Comparison of ENCODE assay signal across 9 cellular contexts in the genomic region with DNA sequence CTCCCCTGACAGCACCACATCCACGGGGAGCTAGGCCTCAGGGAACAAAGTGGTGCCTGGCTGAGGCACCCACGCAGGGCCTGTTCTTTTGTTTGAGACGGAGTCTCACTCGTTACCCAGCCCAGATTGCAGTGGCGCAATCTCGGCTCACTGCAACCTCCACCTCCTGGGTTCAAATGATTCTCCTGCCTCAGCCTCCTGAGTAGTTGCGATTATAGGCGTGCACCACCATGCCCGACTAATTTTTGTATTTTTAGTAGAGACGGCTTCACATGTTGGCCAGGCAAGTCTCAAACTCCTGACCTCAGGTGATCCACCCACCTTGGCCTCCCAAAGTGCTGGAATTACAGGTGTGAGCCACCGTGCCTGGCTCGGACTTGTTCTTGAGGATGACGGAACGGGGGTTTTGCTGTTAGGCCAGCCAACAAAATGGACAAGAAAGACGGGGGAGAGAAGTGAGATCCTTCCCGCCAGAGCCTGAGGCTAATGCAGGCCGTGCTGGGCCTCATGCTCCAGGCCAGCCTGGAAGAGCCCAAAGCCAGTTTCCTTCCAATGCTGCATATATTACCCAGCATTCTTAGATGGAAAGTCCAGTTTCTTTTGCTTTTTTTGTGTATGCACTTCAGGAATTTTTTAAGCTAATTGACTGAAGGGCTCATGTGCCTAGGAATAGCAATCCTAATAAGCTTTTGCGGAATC. TPM values are rescaled to one million over a fixed set of nuclear protein-coding genes. Genes with fewer than 3 reads are reported as not detected.
A peak's percentile ranks its signal among the peaks of the same experiment; 100 is the strongest.
DNase-seq lines count a peak whose midpoint lies in the region; ATAC-seq, FAIRE-seq and TF ChIP-seq lines count a peak whose summit lies in the region.
"Had no signal": no experiment of that assay in that cellular context is flagged by ENCODE, and none has a peak within 500 bp of the region (broad histone marks: within the 10 kb centered on the region; RNA-seq: fewer than 3 reads in every experiment).

No MANE protein-coding gene starts in this region.

- H3K23ac ChIP-seq in neuronal stem cell (ENCODE audit: low read depth, low read length, poor library complexity): no peak overlapping the region

- peak overlapping the region; percentile 88 for H2AFZ ChIP-seq in neuronal stem cell (ENCODE audit: low read length)

- H3K27ac Mint-ChIP-seq in CD8-positive, alpha-beta T cell: peak overlapping the region; percentile 77
- peak overlapping the region in 2 of 3 donors; percentile 67 to 74 for H3K27ac Mint-ChIP-seq in IgD-negative memory B cell
- peak overlapping the region; percentile 98 for H3K27ac Mint-ChIP-seq in dendritic cell treated with granulocyte-macrophage colony-stimulating factor and Interleukin-4, amounts not matched to agents 40 ng/mL and 50 ng/mL, for 4 days

- H2BK12ac ChIP-seq in neuronal stem cell (ENCODE audit: low read length): peak overlapping the region; percentile 95

- H3K27me3 ChIP-seq in CD8-positive, alpha-beta T cell (ENCODE audit: insufficient read depth, low read length): no peaks in the 10 kb centered on the region
- H3K27me3 ChIP-seq in neuronal stem cell (ENCODE audit: control insufficient read depth in 3 of 3, insufficient read depth in 3 of 3, low read depth in 1 of 3, low read length in 3 of 3): no peaks in the 10 kb centered on the region

- DNase-seq in CD8-positive, alpha-beta T cell: no peak
- DNase-seq in neuronal stem cell (ENCODE audit: low spot score) (no peak), DMS153 treated with DMSO at 0.1 percent for 48 hours (lab: John Stamatoyannopoulos, UW; ENCODE audit: unreplicated experiment) (no peak), D721Med (ENCODE audit: insufficient read length, low spot score) (no peak), NCI-H1417 (lab: John Stamatoyannopoulos, UW) (no peak)

- H3K36me3 ChIP-seq in CD8-positive, alpha-beta T cell (ENCODE audit: insufficient read depth, low read length): no peaks in the 10 kb centered on the region
- H3K36me3 ChIP-seq in neuronal stem cell (replicated peaks in 1 of 2; ENCODE audit: control insufficient read depth in 2 of 2, insufficient read depth in 2 of 2, low read length in 2 of 2): no peaks in the 10 kb centered on the region

- no peak overlapping the region for H2BK120ac ChIP-seq in neuronal stem cell (ENCODE audit: low read depth, low read length)

- peak overlapping the region; percentile 82 for H3K18ac ChIP-seq in neuronal stem cell (ENCODE audit: low read length)

- no peak overlapping the region for H3K4me2 ChIP-seq in neuronal stem cell (ENCODE audit: insufficient read depth, low read length, poor library complexity, severe bottlenecking)

- no peaks in the 10 kb centered on the region for H3K79me1 ChIP-seq in neuronal stem cell (ENCODE audit: low read depth, low read length)

- peak overlapping the region; percentile 83 for H4K8ac ChIP-seq in neuronal stem cell (ENCODE audit: low read depth, low read length)

- no peak for ATAC-seq in CD8-positive, alpha-beta T cell
- no peak for ATAC-seq in HG03521 (IDR thresholded peaks at IDR 0.05; ENCODE audit: unreplicated experiment)

- no peaks in the 10 kb centered on the region for H3K27me3 Mint-ChIP-seq in CD8-positive, alpha-beta T cell (ENCODE audit: low read depth)
- no peaks in the 10 kb centered on the region for H3K27me3 Mint-ChIP-seq in IgD-negative memory B cell
- H3K27me3 Mint-ChIP-seq in dendritic cell treated with granulocyte-macrophage colony-stimulating factor and Interleukin-4, amounts not matched to agents 40 ng/mL and 50 ng/mL, for 4 days: peaks cover 2% of the 10 kb centered on the region

- H3K4me1 Mint-ChIP-seq in CD8-positive, alpha-beta T cell (ENCODE audit: low read depth): peaks cover 30% of the 10 kb centered on the region
- peaks cover 33 to 39% (median 37%) of the 10 kb centered on the region in 3 donors for H3K4me1 Mint-ChIP-seq in IgD-negative memory B cell
- peaks cover 91% of the 10 kb centered on the region for H3K4me1 Mint-ChIP-seq in dendritic cell treated with granulocyte-macrophage colony-stimulating factor and Interleukin-4, amounts not matched to agents 40 ng/mL and 50 ng/mL, for 4 days (ENCODE audit: low read depth)

- no peak overlapping the region for H3K27ac ChIP-seq in CD8-positive, alpha-beta T cell (ENCODE audit: low read depth, low read length)
- peak overlapping the region; percentile 12 for H3K27ac ChIP-seq in neuronal stem cell (replicated peaks; ENCODE audit: low read length)

- peaks cover 39% of the 10 kb centered on the region for H3K4me1 ChIP-seq in CD8-positive, alpha-beta T cell (ENCODE audit: insufficient read depth, low read length)
- H3K4me1 ChIP-seq in neuronal stem cell (ENCODE audit: control insufficient read depth in 2 of 2, insufficient read depth in 1 of 2, low read depth in 1 of 2, low read length in 2 of 2): peaks cover 18 to 19% of the 10 kb centered on the region in 2 donors

- intact Hi-C loops in CD8-positive, alpha-beta T cell (cut with DNase I, micrococcal nuclease): no loop called here
- intact Hi-C loops in dendritic cell treated with granulocyte-macrophage colony-stimulating factor and Interleukin-4, amounts not matched to agents 40 ng/mL and 50 ng/mL, for 4 days (cut with micrococcal nuclease): no loop called here

- no peak overlapping the region for H2BK5ac ChIP-seq in neuronal stem cell (ENCODE audit: low read length)

- peak overlapping the region; percentile 47 for H4K91ac ChIP-seq in neuronal stem cell (ENCODE audit: low read depth, low read length, poor library complexity)

- H3K4me3 ChIP-seq in CD8-positive, alpha-beta T cell (ENCODE audit: low read depth, low read length): peak overlapping the region; percentile 14
- no peak overlapping the region for H3K4me3 ChIP-seq in neuronal stem cell (ENCODE audit: low read length in 2 of 2)

- TF ChIP-seq CTCF in CD8-positive, alpha-beta T cell (IDR thresholded peaks at IDR 0.05): no peak
- TF ChIP-seq CTCF in D721Med (IDR thresholded peaks at IDR 0.05; ENCODE audit: insufficient read depth, missing control alignments): no peak

- no peak overlapping the region for H3K9ac ChIP-seq in neuronal stem cell (ENCODE audit: low read depth, low read length, poor library complexity)

- peak overlapping the region; percentile 81 for H3K4ac ChIP-seq in neuronal stem cell (ENCODE audit: low read length)

- H2BK15ac ChIP-seq in neuronal stem cell (ENCODE audit: low read length): peak overlapping the region; percentile 40

- WGBS in neuronal stem cell (ENCODE audit: extremely low coverage in 2 of 2, insufficient read length in 2 of 2, insufficient replicate concordance in 1 of 2), 2 donors: no CpG with 5 or more reads among the region's 18 CpGs

- CTCF ChIA-PET in CD8-positive, alpha-beta T cell (lab: Charles Lee): interaction anchor here (3.2 kb wide), 1 partner anchor 45 kb away, joined by 19 read pairs; no protein-coding TSS in a partner anchor

- no peaks in the 10 kb centered on the region for H3K9me3 ChIP-seq in CD8-positive, alpha-beta T cell (ENCODE audit: low read length)
- H3K9me3 ChIP-seq in neuronal stem cell (replicated peaks in 1 of 2; ENCODE audit: control insufficient read depth in 2 of 2, insufficient read depth in 1 of 2, low read depth in 1 of 2, low read length in 2 of 2): no peaks in the 10 kb centered on the region

- POLR2A ChIA-PET in CD8-positive, alpha-beta T cell (lab: Charles Lee): interaction anchor here (0.7 kb wide), 1 partner anchor 13 kb away, joined by 3 read pairs; no protein-coding TSS in a partner anchor

- peak overlapping the region; percentile 43 for H3K4me3 Mint-ChIP-seq in CD8-positive, alpha-beta T cell
- peak overlapping the region; percentile 70 to 93 (median 87) for H3K4me3 Mint-ChIP-seq in IgD-negative memory B cell
- peak overlapping the region; percentile 85 for H3K4me3 Mint-ChIP-seq in dendritic cell treated with granulocyte-macrophage colony-stimulating factor and Interleukin-4, amounts not matched to agents 40 ng/mL and 50 ng/mL, for 4 days

- no peak overlapping the region for H3K14ac ChIP-seq in neuronal stem cell (ENCODE audit: low read length)

- no peak for FAIRE-seq in D721Med (lab: Jason Lieb, UNC)
- FAIRE-seq: colon had no signal

- peak overlapping the region; percentile 87 for H2AK5ac ChIP-seq in neuronal stem cell (ENCODE audit: low read depth, low read length)

- no peaks in the 10 kb centered on the region for H3K9me3 Mint-ChIP-seq in CD8-positive, alpha-beta T cell
- no peaks in the 10 kb centered on the region for H3K9me3 Mint-ChIP-seq in IgD-negative memory B cell
- no peaks in the 10 kb centered on the region for H3K9me3 Mint-ChIP-seq in dendritic cell treated with granulocyte-macrophage colony-stimulating factor and Interleukin-4, amounts not matched to agents 40 ng/mL and 50 ng/mL, for 4 days

- no peaks in the 10 kb centered on the region for H3K36me3 Mint-ChIP-seq in CD8-positive, alpha-beta T cell
- H3K36me3 Mint-ChIP-seq in IgD-negative memory B cell: no peaks in the 10 kb centered on the region
- peaks cover 37% of the 10 kb centered on the region for H3K36me3 Mint-ChIP-seq in dendritic cell treated with granulocyte-macrophage colony-stimulating factor and Interleukin-4, amounts not matched to agents 40 ng/mL and 50 ng/mL, for 4 days (ENCODE audit: low read depth)

RNA-seq across cellular contexts. Expression of gene FURIN, which starts 28.1 kb away (rescaled TPM):
- 100 to 1,000 TPM; 130 to 147 TPM for total RNA-seq in CD8-positive, alpha-beta T cell
- polyA plus RNA-seq in IgD-negative memory B cell: 9.7 TPM
- polyA plus RNA-seq in neuronal stem cell (2013, experiment 1 of 2): 19.3 TPM
- polyA plus RNA-seq in neuronal stem cell (2013, experiment 2 of 2): 19.0 TPM

RNA-seq across cellular contexts. Expression of gene FES, which starts 44.0 kb away (rescaled TPM):
- 1 to 10 TPM; 4.9 to 6.8 TPM for total RNA-seq in CD8-positive, alpha-beta T cell
- polyA plus RNA-seq in IgD-negative memory B cell: 7.7 TPM
- 2.6 TPM for polyA plus RNA-seq in neuronal stem cell (2013, experiment 1 of 2)
- 2.3 TPM for polyA plus RNA-seq in neuronal stem cell (2013, experiment 2 of 2)
